Comparison of ENCODE assay signal across 8 cellular contexts in the genomic region with DNA sequence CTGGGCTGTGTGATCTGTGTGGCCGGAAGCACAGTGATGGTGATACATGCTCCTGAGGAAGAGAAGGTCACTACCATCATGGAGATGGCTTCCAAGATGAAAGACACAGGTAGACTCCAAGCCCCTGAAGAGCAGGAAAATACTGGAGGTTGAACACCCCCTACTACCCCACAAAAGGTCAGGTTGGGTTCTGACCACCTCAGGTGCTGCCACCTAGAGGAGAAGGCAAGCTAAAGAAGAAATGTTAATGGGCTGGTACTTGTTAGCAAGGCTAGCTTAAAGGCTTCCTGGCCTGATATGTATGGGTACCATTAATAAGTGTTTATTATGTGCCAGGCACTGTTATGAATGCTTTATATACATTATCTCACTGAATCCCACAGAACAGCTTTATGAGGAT. TPM values are rescaled to one million over a fixed set of nuclear protein-coding genes. Genes with fewer than 3 reads are reported as not detected.
A peak's percentile ranks its signal among the peaks of the same experiment; 100 is the strongest.
DNase-seq lines count a peak whose midpoint lies in the region; TF ChIP-seq lines count a peak whose summit lies in the region.

No MANE protein-coding gene starts in this region.

- H3K79me2 ChIP-seq in OCI-LY1 (ENCODE audit: insufficient read depth, low read length), result no peaks in the 10 kb centered on the region
- H3K79me2 ChIP-seq in parathyroid adenoma, result no peaks in the 10 kb centered on the region

- H3K4me2 ChIP-seq in OCI-LY1 (ENCODE audit: low read length) (no peak overlapping the region), parathyroid adenoma (ENCODE audit: low read length) (no peak overlapping the region)

- POLR2A ChIA-PET in GM10248 (lab: Yijun Ruan, JAX), result no interaction called here

- H3K4me3 ChIP-seq in OCI-LY1 (ENCODE audit: low read depth, low read length, poor library complexity, severe bottlenecking) (no peak overlapping the region), choroid plexus epithelial cell (ENCODE audit: low read depth, low read length) (no peak overlapping the region), parathyroid adenoma (ENCODE audit: low read depth, low read length) (no peak overlapping the region)

- H3K27me3 ChIP-seq in OCI-LY1 (ENCODE audit: insufficient read depth, low read length), result no peaks in the 10 kb centered on the region
- H3K27me3 ChIP-seq in parathyroid adenoma (ENCODE audit: control insufficient read depth, insufficient read depth, low read length), result no peaks in the 10 kb centered on the region

- no peaks in the 10 kb centered on the region for H3K36me3 ChIP-seq in OCI-LY1 (ENCODE audit: insufficient read depth, low read length)
- no peaks in the 10 kb centered on the region for H3K36me3 ChIP-seq in parathyroid adenoma (ENCODE audit: control insufficient read depth, insufficient read depth, low read length)

- CTCF ChIA-PET in GM10248 (lab: Yijun Ruan, JAX), result interaction anchor here (0.7 to 8.8 kb wide), 32 partner anchors 8 to 323 kb away, joined by 3 to 88 read pairs (median 4); partner anchors contain the start of genes LSM11 and NIPAL4

- H2AFZ ChIP-seq in OCI-LY1 (ENCODE audit: low read length) (no peak overlapping the region), parathyroid adenoma (no peak overlapping the region)

- peak; percentile 35 for DNase-seq in A172 (ENCODE audit: low spot score)
- DNase-seq in GM10248 (ENCODE audit: extremely low spot score), result peak; percentile 54
- DNase-seq in choroid plexus epithelial cell (ENCODE audit: low read depth), result peak; percentile 58
- no peak for DNase-seq in NCI-H774 (lab: John Stamatoyannopoulos, UW)
- DNase-seq in NK-92 (lab: John Stamatoyannopoulos, UW; ENCODE audit: unreplicated experiment), result no peak
- DNase-seq in CD1c-positive myeloid dendritic cell (ENCODE audit: extremely low spot score), result no peak

- H3K9me2 ChIP-seq in OCI-LY1 (ENCODE audit: low read depth, low read length), result no peaks in the 10 kb centered on the region

- H3K9me3 ChIP-seq in OCI-LY1 (ENCODE audit: low read length) (no peaks in the 10 kb centered on the region), parathyroid adenoma (ENCODE audit: control insufficient read depth, low read length) (no peaks in the 10 kb centered on the region)

- H3K9ac ChIP-seq in OCI-LY1 (ENCODE audit: low read length) (no peak overlapping the region), parathyroid adenoma (no peak overlapping the region)

- TF ChIP-seq CTCF in GM10248 (IDR thresholded peaks at IDR 0.05; ENCODE audit: control extremely low read depth, extremely low read depth, low read depth, missing control alignments) (peak; percentile 67), OCI-LY1 (IDR thresholded peaks at IDR 0.05; ENCODE audit: low read length) (peak; percentile 81), choroid plexus epithelial cell (conservative IDR thresholded peaks at IDR 0.05; ENCODE audit: low read depth, low read length) (peak; percentile 85), parathyroid adenoma (IDR thresholded peaks at IDR 0.05) (peak; percentile 12)

- H3K27ac ChIP-seq in OCI-LY1 (ENCODE audit: low read depth, low read length, poor library complexity, severe bottlenecking), result no peak overlapping the region
- no peak overlapping the region for H3K27ac ChIP-seq in parathyroid adenoma

- no peaks in the 10 kb centered on the region for H4K20me1 ChIP-seq in OCI-LY1 (ENCODE audit: insufficient read depth, low read length)

- no peaks in the 10 kb centered on the region for H3F3A ChIP-seq in OCI-LY1 (ENCODE audit: insufficient read depth, low read length)

- no peaks in the 10 kb centered on the region for H3K4me1 ChIP-seq in OCI-LY1 (ENCODE audit: insufficient read depth, low read length, severe bottlenecking)
- no peaks in the 10 kb centered on the region for H3K4me1 ChIP-seq in parathyroid adenoma

RNA-seq across cellular contexts. Expression of gene NIPAL4, which starts 11.7 kb away (rescaled TPM):
- total RNA-seq in A172 (2014; rRNA removed; shearing (Covaris generic)), result 1.2 and 1.5 TPM in 2 replicates

Comparison
In these comparisons a context has a peak if more than half of its experiments do, and no peak if none do; other contexts are left out.
1. DNase-seq: peak in A172 (single experiment), GM10248 (single experiment) and choroid plexus epithelial cell (single experiment); none in NCI-H774 (single experiment), NK-92 (single experiment) and CD1c-positive myeloid dendritic cell (single experiment).
2. CTCF ChIP-seq: peak in every context shown above with its lines; median percentile 85 in choroid plexus epithelial cell; 81 in OCI-LY1; 67 in GM10248; 12 in parathyroid adenoma.